In genomic region chr5:17379188-17379951, GRCh38 we compare ENCODE assay signal across 1 cellular context.
TF ChIP-seq lines count a peak whose summit lies in the region.

No MANE protein-coding gene starts in this region.

TF ChIP-seq in A549, 52 proteins besides CTCF, POLR2A, EP300 and RAD21 (continued from another document):
- no peak for TF ChIP-seq HMGXB4 (CRISPR knock-in tag; IDR thresholded peaks at IDR 0.05; ENCODE audit: borderline replicate concordance)
- TF ChIP-seq PHF8 (IDR thresholded peaks at IDR 0.05; ENCODE audit: borderline replicate concordance, low read depth), result no peak
- TF ChIP-seq MYC (IDR thresholded peaks at IDR 0.05; ENCODE audit: borderline replicate concordance, low read length), result no peak
- TF ChIP-seq MAZ (IDR thresholded peaks at IDR 0.05; ENCODE audit: borderline replicate concordance, low read depth, low read length), result no peak
- no peak for TF ChIP-seq EHF (CRISPR knock-in tag; IDR thresholded peaks at IDR 0.05)
- TF ChIP-seq MAFK (IDR thresholded peaks at IDR 0.05; ENCODE audit: partially characterized antibody), result no peak
- no peak for TF ChIP-seq SMC3 (IDR thresholded peaks at IDR 0.05)
- no peak for TF ChIP-seq FOSL2 (IDR thresholded peaks at IDR 0.05)
- TF ChIP-seq FOSL2 (CRISPR knock-in tag; IDR thresholded peaks at IDR 0.05), result no peak
- TF ChIP-seq ZNF302 (CRISPR knock-in tag; IDR thresholded peaks at IDR 0.05), result no peak
- TF ChIP-seq RNF2 (IDR thresholded peaks at IDR 0.05; ENCODE audit: borderline replicate concordance, low read depth), result no peak
- TF ChIP-seq MAX (IDR thresholded peaks at IDR 0.05), result no peak
- no peak for TF ChIP-seq CHD4 (IDR thresholded peaks at IDR 0.05; ENCODE audit: borderline replicate concordance)
- no peak for TF ChIP-seq CBX8 (IDR thresholded peaks at IDR 0.05)
- TF ChIP-seq ZFP36 (IDR thresholded peaks at IDR 0.05; ENCODE audit: borderline replicate concordance, partially characterized antibody), result no peak
- TF ChIP-seq HDAC2 (IDR thresholded peaks at IDR 0.05), result no peak
- TF ChIP-seq CHD2 (IDR thresholded peaks at IDR 0.05; ENCODE audit: low read length, partially characterized antibody), result no peak
- TF ChIP-seq ZSCAN20 (CRISPR knock-in tag; IDR thresholded peaks at IDR 0.05), result no peak
